ENCODE assay signal across 24 cellular contexts in genomic region chr7:158311791-158312190, GRCh38.
"Had no signal": no experiment of that assay in that cellular context is flagged by ENCODE, and none has a peak within 500 bp of the region (broad histone marks: within the 10 kb centered on the region; RNA-seq: fewer than 3 reads in every experiment).

No MANE protein-coding gene starts in this region.

- H3K4me3 ChIP-seq: body of pancreas, gastroesophageal sphincter, heart left ventricle, lower lobe of right lung, neural progenitor cell, psoas muscle, SJSA1, tibial artery had no signal

- H3K4me2 ChIP-seq: neural progenitor cell had no signal

- H3K27ac ChIP-seq: body of pancreas, gastroesophageal sphincter, heart left ventricle, lower lobe of right lung, neural progenitor cell, psoas muscle, SJSA1, tibial artery had no signal

- FAIRE-seq: kidney had no signal

- ATAC-seq: activated CD4-positive, alpha-beta T cell treated with anti-CD3 and anti-CD28 coated beads for 36 hours; body of pancreas; effector memory CD8-positive, alpha-beta T cell; gastroesophageal sphincter; left lobe of liver; lower lobe of right lung; naive thymus-derived CD4-positive, alpha-beta T cell; psoas muscle; right cardiac atrium; stimulated activated naive CD8-positive, alpha-beta T cell treated with anti-CD3 and anti-CD28 coated beads, Interleukin-15, Interleukin-2, amounts not matched to agents 100 U/mL and 50 U/mL, for 24 hours had no signal

- H3K4me1 ChIP-seq: body of pancreas, gastroesophageal sphincter, lower lobe of right lung, psoas muscle, SJSA1, tibial artery had no signal

- H3K36me3 ChIP-seq: gastroesophageal sphincter, heart left ventricle, lower lobe of right lung, neural progenitor cell, SJSA1, tibial artery had no signal

- H3K9ac ChIP-seq: neural progenitor cell had no signal

- DNase-seq: activated B cell treated with CpG ODN at 0.5 μM for 24 hours; activated CD4-positive, alpha-beta T cell treated with anti-CD3 and anti-CD28 coated beads for 36 hours; activated CD4-positive, alpha-beta T cell treated with anti-CD3 and anti-CD28 coated beads, Interleukin-2, amount 50 U/mL, for 48 hours; activated gamma-delta T cell; activated naive CD4-positive, alpha-beta T cell treated with anti-CD3 and anti-CD28 coated beads, Interleukin-2, amount 50 U/mL, for 16 hours; anterior cingulate cortex; body of pancreas; caudate nucleus; effector memory CD8-positive, alpha-beta T cell; heart left ventricle; kidney; lower lobe of right lung; naive thymus-derived CD4-positive, alpha-beta T cell; psoas muscle; right cardiac atrium; stimulated activated CD4-positive, alpha-beta T cell treated with anti-CD3 and anti-CD28 coated beads, Interleukin-12 subunit alpha, Interleukin-12 subunit beta, amount 100 ng/mL, for 4 hours; stimulated activated CD4-positive, alpha-beta T cell treated with anti-CD3 and anti-CD28 coated beads, Interleukin-4, amount 100 ng/mL, for 4 hours; stimulated activated naive CD8-positive, alpha-beta T cell treated with anti-CD3 and anti-CD28 coated beads, Interleukin-15, Interleukin-2, amounts not matched to agents 100 U/mL and 50 U/mL, for 24 hours; T1000; tibial artery had no signal

- H2AFZ ChIP-seq: neural progenitor cell had no signal

- H3K27me3 ChIP-seq: body of pancreas, neural progenitor cell, SJSA1 had no signal
